In genomic region chr16:50697421-50697715, GRCh38 we compare ENCODE assay signal across 9 cellular contexts. TPM values are rescaled to one million over a fixed set of nuclear protein-coding genes. Genes with fewer than 3 reads are reported as not detected.
DNase-seq lines count a peak whose midpoint lies in the region; ATAC-seq and TF ChIP-seq lines count a peak whose summit lies in the region.
"Had no signal": no experiment of that assay in that cellular context is flagged by ENCODE, and none has a peak within 500 bp of the region (broad histone marks: within the 10 kb centered on the region; RNA-seq: fewer than 3 reads in every experiment).

No MANE protein-coding gene starts in this region.

- H3K9me3 ChIP-seq in lower lobe of right lung (no peaks in the 10 kb centered on the region), subcutaneous abdominal adipose tissue (ENCODE audit: control insufficient read depth in 5 of 5, low read length in 5 of 5) (no peaks in the 10 kb centered on the region)

- H3K27me3 ChIP-seq in lower lobe of right lung (ENCODE audit: low read depth) (no peaks in the 10 kb centered on the region), subcutaneous abdominal adipose tissue (ENCODE audit: control insufficient read depth in 5 of 5, insufficient read depth in 4 of 5, low read length in 5 of 5) (peaks cover 0 to 2% (median 0%) of the 10 kb centered on the region in 5 donors)

- no peak for ATAC-seq in activated CD8-positive, alpha-beta memory T cell treated with anti-CD3 and anti-CD28 coated beads, Interleukin-2, amount 10 ng/mL, durations not matched to agents 7 days and 5 days
- no peak for ATAC-seq in lower lobe of right lung
- no peak for ATAC-seq in HG02588 (IDR thresholded peaks at IDR 0.05; ENCODE audit: unreplicated experiment)

- no peak for DNase-seq in activated CD8-positive, alpha-beta memory T cell treated with anti-CD3 and anti-CD28 coated beads, Interleukin-2, amount 10 ng/mL, durations not matched to agents 7 days and 5 days
- DNase-seq in activated CD8-positive, alpha-beta memory T cell treated with anti-CD3 and anti-CD28 coated beads for 24 hours = no peak
- no peak for DNase-seq in activated naive CD8-positive, alpha-beta T cell treated with anti-CD3 and anti-CD28 coated beads for 36 hours
- DNase-seq in lower lobe of right lung (no peak), NAMALWA (ENCODE audit: low spot score) (no peak), kidney tubule cell (ENCODE audit: low spot score) (no peak)

- peaks cover 70% of the 10 kb centered on the region for H3K4me1 Mint-ChIP-seq in activated CD8-positive, alpha-beta memory T cell treated with anti-CD3 and anti-CD28 coated beads, Interleukin-2, amount 10 ng/mL, durations not matched to agents 7 days and 5 days
- H3K4me1 Mint-ChIP-seq in activated naive CD8-positive, alpha-beta T cell treated with anti-CD3 and anti-CD28 coated beads for 36 hours = peaks cover 50% of the 10 kb centered on the region

- no peaks in the 10 kb centered on the region for H3K9me3 Mint-ChIP-seq in activated CD8-positive, alpha-beta memory T cell treated with anti-CD3 and anti-CD28 coated beads, Interleukin-2, amount 10 ng/mL, durations not matched to agents 7 days and 5 days (ENCODE audit: low read depth)
- no peaks in the 10 kb centered on the region for H3K9me3 Mint-ChIP-seq in activated naive CD8-positive, alpha-beta T cell treated with anti-CD3 and anti-CD28 coated beads for 36 hours

- CTCF ChIA-PET in activated CD8-positive, alpha-beta memory T cell treated with anti-CD3 and anti-CD28 coated beads, Interleukin-2, amount 10 ng/mL, durations not matched to agents 7 days and 5 days (lab: Charles Lee) = interaction anchor here (0.9 to 5.2 kb wide), 6 partner anchors 10 to 109 kb away, joined by 3 to 31 read pairs (median 4); no protein-coding TSS in a partner anchor

- peak overlapping the region; percentile 93 for H3K27ac Mint-ChIP-seq in activated CD8-positive, alpha-beta memory T cell treated with anti-CD3 and anti-CD28 coated beads, Interleukin-2, amount 10 ng/mL, durations not matched to agents 7 days and 5 days
- peak overlapping the region; percentile 89 for H3K27ac Mint-ChIP-seq in activated naive CD8-positive, alpha-beta T cell treated with anti-CD3 and anti-CD28 coated beads for 36 hours

- intact Hi-C loops in lower lobe of right lung (cut with DNase I) = no loop called here

- H3K4me3 ChIP-seq in lower lobe of right lung (peak overlapping the region; percentile 57), subcutaneous abdominal adipose tissue (ENCODE audit: low read depth in 1 of 5, low read length in 5 of 5) (peak overlapping the region in 4 of 5 donors; percentile 36 to 75 (median 62))

- peaks cover 57% of the 10 kb centered on the region for H3K4me1 ChIP-seq in lower lobe of right lung
- H3K4me1 ChIP-seq in subcutaneous abdominal adipose tissue (ENCODE audit: control insufficient read depth in 5 of 5, insufficient read depth in 5 of 5, low read length in 5 of 5) = peaks cover 18 to 62% (median 46%) of the 10 kb centered on the region in 5 donors

- TF ChIP-seq CTCF in lower lobe of right lung (IDR thresholded peaks at IDR 0.05) = no peak

- H3K4me3 Mint-ChIP-seq in activated CD8-positive, alpha-beta memory T cell treated with anti-CD3 and anti-CD28 coated beads, Interleukin-2, amount 10 ng/mL, durations not matched to agents 7 days and 5 days = peak overlapping the region; percentile 82
- H3K4me3 Mint-ChIP-seq in activated naive CD8-positive, alpha-beta T cell treated with anti-CD3 and anti-CD28 coated beads for 36 hours = peak overlapping the region; percentile 60

- peak overlapping the region; percentile 83 for H3K27ac ChIP-seq in lower lobe of right lung
- H3K27ac ChIP-seq in subcutaneous abdominal adipose tissue (ENCODE audit: low read depth, low read length) = peak overlapping the region; percentile 63

- no peaks in the 10 kb centered on the region for H3K36me3 ChIP-seq in lower lobe of right lung
- H3K36me3 ChIP-seq in subcutaneous abdominal adipose tissue (ENCODE audit: control insufficient read depth in 5 of 5, insufficient read depth in 5 of 5, low read length in 5 of 5) = no peaks in the 10 kb centered on the region

- H3K27me3 Mint-ChIP-seq in activated CD8-positive, alpha-beta memory T cell treated with anti-CD3 and anti-CD28 coated beads, Interleukin-2, amount 10 ng/mL, durations not matched to agents 7 days and 5 days = no peaks in the 10 kb centered on the region
- H3K27me3 Mint-ChIP-seq in activated naive CD8-positive, alpha-beta T cell treated with anti-CD3 and anti-CD28 coated beads for 36 hours = peaks cover 11% of the 10 kb centered on the region

- peak overlapping the region in 2 of 5 donors; percentile 32 to 74 for H3K9ac ChIP-seq in subcutaneous abdominal adipose tissue (ENCODE audit: low read length in 5 of 5)

- H3K36me3 Mint-ChIP-seq in activated CD8-positive, alpha-beta memory T cell treated with anti-CD3 and anti-CD28 coated beads, Interleukin-2, amount 10 ng/mL, durations not matched to agents 7 days and 5 days = peaks cover 20% of the 10 kb centered on the region
- H3K36me3 Mint-ChIP-seq in activated naive CD8-positive, alpha-beta T cell treated with anti-CD3 and anti-CD28 coated beads for 36 hours = no peaks in the 10 kb centered on the region

RNA-seq across cellular contexts. Expression of gene NOD2, which starts 4.0 kb away (rescaled TPM):
- 10 to 100 TPM in 1 of 2 experiments, 1 to 10 TPM in 1; 6.5 to 10.7 TPM for total RNA-seq in activated CD8-positive, alpha-beta memory T cell treated with anti-CD3 and anti-CD28 coated beads, Interleukin-2, amount 10 ng/mL, durations not matched to agents 7 days and 5 days
- 1 to 10 TPM in 1 of 2 experiments, under 1 TPM in 1; 0.78 to 1.2 TPM for total RNA-seq in activated naive CD8-positive, alpha-beta T cell treated with anti-CD3 and anti-CD28 coated beads for 36 hours
- total RNA-seq in lower lobe of right lung = 13.2 TPM
- total RNA-seq: SK-MEL-5 had no signal

RNA-seq across cellular contexts. Expression of gene SNX20, which starts 16.3 kb away (rescaled TPM):
- 10 to 100 TPM; 60.0 to 72.1 TPM for total RNA-seq in activated CD8-positive, alpha-beta memory T cell treated with anti-CD3 and anti-CD28 coated beads, Interleukin-2, amount 10 ng/mL, durations not matched to agents 7 days and 5 days
- total RNA-seq in activated naive CD8-positive, alpha-beta T cell treated with anti-CD3 and anti-CD28 coated beads for 36 hours = 10 to 100 TPM; 25.8 to 26.0 TPM
- 15.4 TPM for total RNA-seq in lower lobe of right lung
- total RNA-seq: SK-MEL-5 had no signal

RNA-seq across cellular contexts. Expression of gene CYLD, which starts 44.5 kb away (rescaled TPM):
- 100 to 1,000 TPM; 135 to 195 TPM for total RNA-seq in activated CD8-positive, alpha-beta memory T cell treated with anti-CD3 and anti-CD28 coated beads, Interleukin-2, amount 10 ng/mL, durations not matched to agents 7 days and 5 days
- 10 to 100 TPM; 94.3 to 97.9 TPM for total RNA-seq in activated naive CD8-positive, alpha-beta T cell treated with anti-CD3 and anti-CD28 coated beads for 36 hours
- 45.8 TPM for total RNA-seq in lower lobe of right lung
